In the genomic region with DNA sequence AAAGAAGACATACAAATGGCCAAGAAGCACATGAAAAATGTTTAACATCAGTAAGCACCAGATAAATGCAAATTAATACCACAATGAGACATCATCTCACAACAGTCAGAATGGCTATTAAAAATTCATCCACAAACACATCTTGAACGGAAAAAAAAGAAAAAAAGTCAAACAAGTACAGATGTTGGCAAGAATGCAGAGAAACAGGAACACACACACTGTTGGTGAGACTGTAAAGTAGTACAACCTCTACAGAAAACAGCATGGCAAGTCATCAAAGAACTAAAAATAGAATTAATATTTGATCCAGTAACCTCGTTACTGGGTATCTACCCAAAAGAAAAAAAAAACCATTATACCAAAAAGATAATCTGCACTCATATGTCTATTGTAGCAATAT, we compare ENCODE assay signal across 32 cellular contexts. TPM values are rescaled to one million over a fixed set of nuclear protein-coding genes. Genes with fewer than 3 reads are reported as not detected.
"Had no signal": no experiment of that assay in that cellular context is flagged by ENCODE, and none has a peak within 500 bp of the region (broad histone marks: within the 10 kb centered on the region; RNA-seq: fewer than 3 reads in every experiment).

No MANE protein-coding gene starts in this region.

- H3K4me3 Mint-ChIP-seq: activated CD4-positive, alpha-beta memory T cell treated with anti-CD3 and anti-CD28 coated beads, Interleukin-2, amount 10 ng/mL, durations not matched to agents 7 days and 5 days; activated CD4-positive, alpha-beta T cell treated with anti-CD3 and anti-CD28 coated beads, Interleukin-2, amount 10 ng/mL, durations not matched to agents 7 days and 5 days; activated naive CD4-positive, alpha-beta T cell treated with anti-CD3 and anti-CD28 coated beads, Interleukin-2, amount 10 ng/mL, durations not matched to agents 7 days and 5 days; activated T-cell treated with anti-CD3 and anti-CD28 coated beads, Interleukin-2, amount 50 U/mL, for 24 hours; central memory CD8-positive, alpha-beta T cell; dendritic cell treated with granulocyte-macrophage colony-stimulating factor and Interleukin-4, amounts not matched to agents 40 ng/mL and 50 ng/mL, for 4 days; mesothelial cell of epicardium; naive thymus-derived CD4-positive, alpha-beta T cell; T-helper 1 cell treated with Interleukin-12 subunit alpha and Interleukin-12 subunit beta and Interleukin-4 antibody, amounts not matched to agents 30 μg/mL and 1 μg/mL, for 36 hours had no signal

- H3K27me3 ChIP-seq: gastrocnemius medialis, ovary, sigmoid colon, suprapubic skin, tibial artery, upper lobe of right lung had no signal

- H3K27me3 Mint-ChIP-seq: activated CD4-positive, alpha-beta memory T cell treated with anti-CD3 and anti-CD28 coated beads, Interleukin-2, amount 10 ng/mL, durations not matched to agents 7 days and 5 days; activated CD4-positive, alpha-beta T cell treated with anti-CD3 and anti-CD28 coated beads, Interleukin-2, amount 10 ng/mL, durations not matched to agents 7 days and 5 days; activated naive CD4-positive, alpha-beta T cell treated with anti-CD3 and anti-CD28 coated beads, Interleukin-2, amount 10 ng/mL, durations not matched to agents 7 days and 5 days; activated T-cell treated with anti-CD3 and anti-CD28 coated beads, Interleukin-2, amount 50 U/mL, for 24 hours; central memory CD8-positive, alpha-beta T cell; dendritic cell treated with granulocyte-macrophage colony-stimulating factor and Interleukin-4, amounts not matched to agents 40 ng/mL and 50 ng/mL, for 4 days; naive thymus-derived CD4-positive, alpha-beta T cell had no signal

- H3K4me3 ChIP-seq: gastrocnemius medialis, ovary, psoas muscle, sigmoid colon, suprapubic skin, tibial artery, upper lobe of right lung had no signal

- H3K9me3 ChIP-seq: gastrocnemius medialis, ovary, psoas muscle, sigmoid colon, suprapubic skin, tibial artery, upper lobe of right lung had no signal

- ATAC-seq: gastrocnemius medialis; left cardiac atrium; left ventricle myocardium superior; naive thymus-derived CD4-positive, alpha-beta T cell; psoas muscle; upper lobe of right lung had no signal

- DNase-seq: activated CD4-positive, alpha-beta memory T cell treated with anti-CD3 and anti-CD28 coated beads, Interleukin-2, amount 10 ng/mL, durations not matched to agents 7 days and 5 days; activated CD4-positive, alpha-beta T cell treated with anti-CD3 and anti-CD28 coated beads for 1 hour; activated CD4-positive, alpha-beta T cell treated with anti-CD3 and anti-CD28 coated beads, Interleukin-2, amount 10 ng/mL, durations not matched to agents 7 days and 5 days; activated CD8-positive, alpha-beta memory T cell treated with anti-CD3 and anti-CD28 coated beads, Interleukin-2, amount 50 U/mL, for 48 hours; activated gamma-delta T cell; activated naive CD4-positive, alpha-beta T cell treated with anti-CD3 and anti-CD28 coated beads, Interleukin-2, amount 10 ng/mL, durations not matched to agents 7 days and 5 days; activated T-cell treated with anti-CD3 and anti-CD28 coated beads, Interleukin-2, amount 50 U/mL, for 24 hours; amygdala; gastrocnemius medialis; hippocampal formation; left cardiac atrium; left ventricle myocardium superior; naive thymus-derived CD4-positive, alpha-beta T cell; ovary; psoas muscle; sigmoid colon; stimulated activated CD4-positive, alpha-beta T cell treated with anti-CD3 and anti-CD28 coated beads, Interleukin-4, amount 100 ng/mL, for 4 hours; stimulated activated CD8-positive, alpha-beta memory T cell treated with anti-CD3 and anti-CD28 coated beads, Interleukin-4, amount 100 ng/mL, for 48 hours; stimulated activated naive CD4-positive, alpha-beta T cell; tibial artery; upper lobe of right lung had no signal

- H3K36me3 ChIP-seq: ovary had no signal

- H3K27ac ChIP-seq: gastrocnemius medialis, ovary, psoas muscle, sigmoid colon, suprapubic skin, tibial artery, upper lobe of right lung had no signal

- H3K9me3 Mint-ChIP-seq: activated CD4-positive, alpha-beta memory T cell treated with anti-CD3 and anti-CD28 coated beads, Interleukin-2, amount 10 ng/mL, durations not matched to agents 7 days and 5 days; activated CD4-positive, alpha-beta T cell treated with anti-CD3 and anti-CD28 coated beads, Interleukin-2, amount 10 ng/mL, durations not matched to agents 7 days and 5 days; activated naive CD4-positive, alpha-beta T cell treated with anti-CD3 and anti-CD28 coated beads, Interleukin-2, amount 10 ng/mL, durations not matched to agents 7 days and 5 days; activated T-cell treated with anti-CD3 and anti-CD28 coated beads, Interleukin-2, amount 50 U/mL, for 24 hours; central memory CD8-positive, alpha-beta T cell; dendritic cell treated with granulocyte-macrophage colony-stimulating factor and Interleukin-4, amounts not matched to agents 40 ng/mL and 50 ng/mL, for 4 days; naive thymus-derived CD4-positive, alpha-beta T cell; T-helper 1 cell treated with Interleukin-12 subunit alpha and Interleukin-12 subunit beta and Interleukin-4 antibody, amounts not matched to agents 30 μg/mL and 1 μg/mL, for 36 hours had no signal

- H3K27ac Mint-ChIP-seq: activated CD4-positive, alpha-beta memory T cell treated with anti-CD3 and anti-CD28 coated beads, Interleukin-2, amount 10 ng/mL, durations not matched to agents 7 days and 5 days; activated CD4-positive, alpha-beta T cell treated with anti-CD3 and anti-CD28 coated beads, Interleukin-2, amount 10 ng/mL, durations not matched to agents 7 days and 5 days; activated naive CD4-positive, alpha-beta T cell treated with anti-CD3 and anti-CD28 coated beads, Interleukin-2, amount 10 ng/mL, durations not matched to agents 7 days and 5 days; activated T-cell treated with anti-CD3 and anti-CD28 coated beads, Interleukin-2, amount 50 U/mL, for 24 hours; dendritic cell treated with granulocyte-macrophage colony-stimulating factor and Interleukin-4, amounts not matched to agents 40 ng/mL and 50 ng/mL, for 4 days; mesothelial cell of epicardium; naive thymus-derived CD4-positive, alpha-beta T cell; T-helper 1 cell treated with Interleukin-12 subunit alpha and Interleukin-12 subunit beta and Interleukin-4 antibody, amounts not matched to agents 30 μg/mL and 1 μg/mL, for 36 hours had no signal

RNA-seq across cellular contexts. Expression of a gene that starts 31.6 kb away (rescaled TPM):
- total RNA-seq: activated CD4-positive, alpha-beta memory T cell treated with anti-CD3 and anti-CD28 coated beads, Interleukin-2, amount 10 ng/mL, durations not matched to agents 7 days and 5 days; activated CD4-positive, alpha-beta T cell treated with anti-CD3 and anti-CD28 coated beads, Interleukin-2, amount 10 ng/mL, durations not matched to agents 7 days and 5 days; bronchial epithelial cell; epithelial cell of proximal tubule; gastrocnemius medialis; left cardiac atrium; left ventricle myocardium superior; lung microvascular endothelial cell; mesothelial cell of epicardium; naive thymus-derived CD4-positive, alpha-beta T cell; ovary; psoas muscle; sigmoid colon; suprapubic skin; upper lobe of right lung had no signal
- polyA plus RNA-seq: keratinocyte; naive thymus-derived CD4-positive, alpha-beta T cell; neural cell; ovary; psoas muscle; sigmoid colon; small intestine had no signal

RNA-seq across cellular contexts. Expression of a gene that starts 46.0 kb away (rescaled TPM):
- total RNA-seq: activated CD4-positive, alpha-beta memory T cell treated with anti-CD3 and anti-CD28 coated beads, Interleukin-2, amount 10 ng/mL, durations not matched to agents 7 days and 5 days; activated CD4-positive, alpha-beta T cell treated with anti-CD3 and anti-CD28 coated beads, Interleukin-2, amount 10 ng/mL, durations not matched to agents 7 days and 5 days; bronchial epithelial cell; epithelial cell of proximal tubule; gastrocnemius medialis; left cardiac atrium; left ventricle myocardium superior; lung microvascular endothelial cell; mesothelial cell of epicardium; naive thymus-derived CD4-positive, alpha-beta T cell; ovary; psoas muscle; sigmoid colon; suprapubic skin; upper lobe of right lung had no signal
- polyA plus RNA-seq: keratinocyte; naive thymus-derived CD4-positive, alpha-beta T cell; neural cell; ovary; psoas muscle; sigmoid colon; small intestine had no signal
